ENCODE assay signal across 29 cellular contexts in the genomic region with DNA sequence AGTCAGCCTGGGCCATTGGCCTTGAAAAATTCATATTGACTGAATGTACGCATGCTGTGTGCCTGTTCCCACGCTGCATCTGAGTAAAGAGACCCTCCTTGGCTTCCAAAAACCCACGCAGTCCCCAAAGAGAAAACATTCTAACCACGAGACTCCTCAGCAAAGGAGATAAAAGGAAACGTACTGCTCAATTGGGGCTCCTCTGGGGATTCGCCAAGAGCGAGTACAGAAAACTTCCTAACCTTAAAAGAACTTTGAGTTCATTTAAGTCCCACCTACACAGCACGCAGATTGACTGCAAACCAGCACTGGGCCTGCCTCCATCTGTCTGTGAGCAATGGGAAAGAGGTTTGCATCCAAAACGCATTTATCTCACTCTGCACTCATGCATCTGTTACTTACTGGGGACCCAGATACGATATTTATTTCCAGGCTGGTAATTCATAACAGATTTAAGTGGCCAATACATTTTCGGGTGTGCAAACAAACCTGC.
"Had no signal": no experiment of that assay in that cellular context is flagged by ENCODE, and none has a peak within 500 bp of the region (broad histone marks: within the 10 kb centered on the region; RNA-seq: fewer than 3 reads in every experiment).

No MANE protein-coding gene starts in this region.

- H2AFZ ChIP-seq: hepatocyte, parathyroid adenoma had no signal

- H3K4me3 Mint-ChIP-seq: activated CD4-positive, alpha-beta memory T cell treated with anti-CD3 and anti-CD28 coated beads for 36 hours; activated CD4-positive, alpha-beta T cell treated with anti-CD3 and anti-CD28 coated beads, Interleukin-2, amount 10 ng/mL, durations not matched to agents 24 days and 14 days; activated naive CD4-positive, alpha-beta T cell treated with anti-CD3 and anti-CD28 coated beads for 36 hours; activated naive CD8-positive, alpha-beta T cell treated with anti-CD3 and anti-CD28 coated beads for 36 hours; activated T-helper 1 cell treated with anti-CD3 and anti-CD28 coated beads, Interleukin-12 subunit alpha, Interleukin-12 subunit beta, Interleukin-2, Interleukin-4 antibody, amounts not matched to agents 30 ng/mL and 10 ng/mL and 1 ng/mL, durations not matched to agents 14 hours and 24 hours and 36 hours; brain; naive thymus-derived CD8-positive, alpha-beta T cell; neural crest cell; T-helper 1 cell treated with Interleukin-12 subunit alpha and Interleukin-12 subunit beta and Interleukin-4 antibody, amounts not matched to agents 30 μg/mL and 1 μg/mL, for 36 hours had no signal

- H3K4me3 ChIP-seq: ascending aorta, cardiac muscle cell, coronary artery, dorsolateral prefrontal cortex, hepatocyte, right lobe of liver, upper lobe of left lung, vagina had no signal

- H3K27ac Mint-ChIP-seq: activated CD4-positive, alpha-beta memory T cell treated with anti-CD3 and anti-CD28 coated beads for 36 hours; activated CD4-positive, alpha-beta T cell treated with anti-CD3 and anti-CD28 coated beads, Interleukin-2, amount 10 ng/mL, durations not matched to agents 24 days and 14 days; activated naive CD4-positive, alpha-beta T cell treated with anti-CD3 and anti-CD28 coated beads for 36 hours; activated naive CD8-positive, alpha-beta T cell treated with anti-CD3 and anti-CD28 coated beads for 36 hours; activated T-helper 1 cell treated with anti-CD3 and anti-CD28 coated beads, Interleukin-12 subunit alpha, Interleukin-12 subunit beta, Interleukin-2, Interleukin-4 antibody, amounts not matched to agents 30 ng/mL and 10 ng/mL and 1 ng/mL, durations not matched to agents 14 hours and 24 hours and 36 hours; brain; naive thymus-derived CD8-positive, alpha-beta T cell; T-helper 1 cell treated with Interleukin-12 subunit alpha and Interleukin-12 subunit beta and Interleukin-4 antibody, amounts not matched to agents 30 μg/mL and 1 μg/mL, for 36 hours had no signal

- H3K36me3 Mint-ChIP-seq: activated CD4-positive, alpha-beta memory T cell treated with anti-CD3 and anti-CD28 coated beads for 36 hours; activated naive CD8-positive, alpha-beta T cell treated with anti-CD3 and anti-CD28 coated beads for 36 hours; brain; naive thymus-derived CD8-positive, alpha-beta T cell had no signal

- H3K27me3 ChIP-seq: ascending aorta, cardiac muscle cell, dorsolateral prefrontal cortex, hepatocyte, right lobe of liver, upper lobe of left lung, vagina had no signal

- DNase-seq: activated CD4-positive, alpha-beta memory T cell treated with anti-CD3 and anti-CD28 coated beads for 36 hours; activated CD4-positive, alpha-beta T cell treated with anti-CD3 and anti-CD28 coated beads, Interleukin-2, amount 10 ng/mL, durations not matched to agents 24 days and 14 days; activated CD4-positive, CD25-positive, alpha-beta regulatory T cell treated with anti-CD3 and anti-CD28 coated beads, Interleukin-2, amount 50 U/mL, for 72 hours; activated CD8-positive, alpha-beta memory T cell treated with anti-CD3 and anti-CD28 coated beads, Interleukin-2, amount 50 U/mL, for 4 hours; activated effector memory CD4-positive, alpha-beta T cell treated with anti-CD3 and anti-CD28 coated beads, Interleukin-2, amount 50 U/mL, for 16 hours; activated naive CD4-positive, alpha-beta T cell treated with anti-CD3 and anti-CD28 coated beads for 36 hours; activated naive CD8-positive, alpha-beta T cell treated with anti-CD3 and anti-CD28 coated beads for 36 hours; activated T-cell treated with anti-CD3 and anti-CD28 coated beads, Interleukin-2, amount 50 U/mL, for 1 hour; effector memory CD4-positive, alpha-beta T cell; left cardiac atrium; midbrain; naive thymus-derived CD8-positive, alpha-beta T cell; nucleus accumbens; right lobe of liver; stimulated activated CD4-positive, alpha-beta T cell treated with anti-CD3 and anti-CD28 coated beads, Interleukin-2, amount 100 ng/mL, for 48 hours; stimulated activated naive CD8-positive, alpha-beta T cell treated with anti-CD3 and anti-CD28 coated beads, Interleukin-15, Interleukin-2, amounts not matched to agents 100 U/mL and 50 U/mL, for 24 hours; T1000; upper lobe of left lung had no signal

- H3K9me3 ChIP-seq: ascending aorta, right lobe of liver, upper lobe of left lung, vagina had no signal

- H3K79me2 ChIP-seq: hepatocyte, parathyroid adenoma had no signal

- H3K27ac ChIP-seq: ascending aorta, cardiac muscle cell, coronary artery, dorsolateral prefrontal cortex, hepatocyte, parathyroid adenoma, right lobe of liver, upper lobe of left lung, vagina had no signal

- H3K36me3 ChIP-seq: ascending aorta, cardiac muscle cell, right lobe of liver, upper lobe of left lung, vagina had no signal

- H3K4me2 ChIP-seq: hepatocyte had no signal

- H3K9ac ChIP-seq: parathyroid adenoma had no signal

- H3K9me3 Mint-ChIP-seq: activated CD4-positive, alpha-beta memory T cell treated with anti-CD3 and anti-CD28 coated beads for 36 hours; activated naive CD8-positive, alpha-beta T cell treated with anti-CD3 and anti-CD28 coated beads for 36 hours; activated T-helper 1 cell treated with anti-CD3 and anti-CD28 coated beads, Interleukin-12 subunit alpha, Interleukin-12 subunit beta, Interleukin-2, Interleukin-4 antibody, amounts not matched to agents 30 ng/mL and 10 ng/mL and 1 ng/mL, durations not matched to agents 14 hours and 24 hours and 36 hours; neural crest cell; T-helper 1 cell treated with Interleukin-12 subunit alpha and Interleukin-12 subunit beta and Interleukin-4 antibody, amounts not matched to agents 30 μg/mL and 1 μg/mL, for 36 hours had no signal

- H3K4me1 ChIP-seq: ascending aorta, parathyroid adenoma, right lobe of liver, upper lobe of left lung, vagina had no signal

- H3K27me3 Mint-ChIP-seq: activated CD4-positive, alpha-beta memory T cell treated with anti-CD3 and anti-CD28 coated beads for 36 hours; activated CD4-positive, alpha-beta T cell treated with anti-CD3 and anti-CD28 coated beads, Interleukin-2, amount 10 ng/mL, durations not matched to agents 24 days and 14 days; activated naive CD8-positive, alpha-beta T cell treated with anti-CD3 and anti-CD28 coated beads for 36 hours; brain had no signal

- H3K4me1 Mint-ChIP-seq: activated CD4-positive, alpha-beta T cell treated with anti-CD3 and anti-CD28 coated beads, Interleukin-2, amount 10 ng/mL, durations not matched to agents 24 days and 14 days; activated naive CD8-positive, alpha-beta T cell treated with anti-CD3 and anti-CD28 coated beads for 36 hours; brain; naive thymus-derived CD8-positive, alpha-beta T cell; neural crest cell had no signal

- ATAC-seq: naive thymus-derived CD8-positive, alpha-beta T cell; right lobe of liver; stimulated activated naive CD8-positive, alpha-beta T cell treated with anti-CD3 and anti-CD28 coated beads, Interleukin-15, Interleukin-2, amounts not matched to agents 100 U/mL and 50 U/mL, for 24 hours had no signal
